Comparison of ENCODE assay signal across 1 cellular context in genomic region chr11:65504671-65505433, GRCh38.
TF ChIP-seq lines count a peak whose summit lies in the region.

No MANE protein-coding gene starts in this region.

TF ChIP-seq in GM12878, 131 proteins besides CTCF, POLR2A, EP300 and RAD21 (continues in another document):
- TF ChIP-seq NKRF (conservative IDR thresholded peaks at IDR 0.05) (no peak), FOS (IDR thresholded peaks at IDR 0.05; ENCODE audit: borderline replicate concordance, extremely low read depth, insufficient read length) (no peak), ASH2L (IDR thresholded peaks at IDR 0.05; ENCODE audit: borderline replicate concordance, low read depth) (no peak), ZNF274 (IDR thresholded peaks at IDR 0.05; ENCODE audit: insufficient read depth, insufficient read length) (no peak), IKZF2 (IDR thresholded peaks at IDR 0.05) (no peak), GABPA (IDR thresholded peaks at IDR 0.05; ENCODE audit: low read depth) (no peak), FOXK2 (IDR thresholded peaks at IDR 0.05) (no peak), NFIC (IDR thresholded peaks at IDR 0.05; ENCODE audit: low read depth, low read length) (peak; percentile 28; the same call in 1 of the 2 replicates), KDM1A (IDR thresholded peaks at IDR 0.05; ENCODE audit: borderline replicate concordance) (no peak), CHD1 (IDR thresholded peaks at IDR 0.05; ENCODE audit: low read depth, low read length) (no peak; the same call in 1 of the 2 replicates), PML (IDR thresholded peaks at IDR 0.05; ENCODE audit: low read length) (peak; percentile 27; the same call in 1 of the 2 replicates), CBFB (IDR thresholded peaks at IDR 0.05; ENCODE audit: low read depth) (no peak), MXI1 (IDR thresholded peaks at IDR 0.05; ENCODE audit: low read depth, low read length) (peak; percentile 40; the same call in 1 of the 2 replicates), POU2F2 (IDR thresholded peaks at IDR 0.05; ENCODE audit: borderline replicate concordance, low read depth, low read length) (peak; percentile 71; the same call in 2 of the 3 replicates), POLR2AphosphoS2 (IDR thresholded peaks at IDR 0.05; ENCODE audit: low read depth, low read length) (peak; percentile 27; the same call in 1 of the 2 replicates), E2F4 (IDR thresholded peaks at IDR 0.05; ENCODE audit: low read depth, low read length) (no peak), ELK1 (IDR thresholded peaks at IDR 0.05; ENCODE audit: low read depth, low read length) (no peak), RUNX3 (IDR thresholded peaks at IDR 0.05; ENCODE audit: low read length) (no peak), HSF1 (IDR thresholded peaks at IDR 0.05; ENCODE audit: low read depth, low read length) (no peak), SRF (IDR thresholded peaks at IDR 0.05; ENCODE audit: low read depth in 2 of 2, low read length in 2 of 2) (no peak), USF2 (IDR thresholded peaks at IDR 0.05; ENCODE audit: borderline replicate concordance, low read depth, low read length) (no peak), ZNF217 (IDR thresholded peaks at IDR 0.05) (no peak), EZH2 (IDR thresholded peaks at IDR 0.05; ENCODE audit: borderline replicate concordance, control insufficient read depth, low read depth, low read length) (no peak), RAD51 (IDR thresholded peaks at IDR 0.05) (no peak), ZZZ3 (IDR thresholded peaks at IDR 0.05; ENCODE audit: control insufficient read depth, insufficient read length, low read depth) (no peak), MTA2 (IDR thresholded peaks at IDR 0.05; ENCODE audit: low read depth) (no peak), SKIL (IDR thresholded peaks at IDR 0.05; ENCODE audit: low read depth, poor library complexity, severe bottlenecking) (no peak), RELA (IDR thresholded peaks at IDR 0.05; ENCODE audit: borderline replicate concordance, partially characterized antibody) (no peak), HDAC6 (IDR thresholded peaks at IDR 0.05; ENCODE audit: unreplicated experiment) (no peak), NRF1 (conservative IDR thresholded peaks at IDR 0.05; ENCODE audit: low read depth, low read length) (no peak), CBX3 (IDR thresholded peaks at IDR 0.05; ENCODE audit: borderline replicate concordance, low read depth) (no peak), IRF4 (IDR thresholded peaks at IDR 0.05; ENCODE audit: low read depth, low read length) (no peak), ESRRA (IDR thresholded peaks at IDR 0.05; ENCODE audit: low read length) (no peak), ZSCAN29 (IDR thresholded peaks at IDR 0.05) (no peak), NFXL1 (IDR thresholded peaks at IDR 0.05; ENCODE audit: borderline replicate concordance) (no peak), SP1 (IDR thresholded peaks at IDR 0.05; ENCODE audit: low read depth, low read length) (no peak), ZNF207 (IDR thresholded peaks at IDR 0.05; ENCODE audit: borderline replicate concordance) (no peak), STAT3 (IDR thresholded peaks at IDR 0.05; ENCODE audit: low read depth, low read length) (no peak), RFX5 (IDR thresholded peaks at IDR 0.05; ENCODE audit: low read depth, low read length) (no peak), SMAD5 (IDR thresholded peaks at IDR 0.05; ENCODE audit: low read depth) (peak; percentile 60), EED (IDR thresholded peaks at IDR 0.05; ENCODE audit: low read depth) (no peak), ATF2 (IDR thresholded peaks at IDR 0.05; ENCODE audit: low read length) (no peak), YY1 (IDR thresholded peaks at IDR 0.05; ENCODE audit: low read depth, low read length) (0 out of 2 replicates have a peak, but pooled peaks have one; percentile 3), LARP7 (IDR thresholded peaks at IDR 0.05) (no peak; the same call in 1 of the 2 replicates), IKZF1 (conservative IDR thresholded peaks at IDR 0.05) (no peak), SREBF2 (IDR thresholded peaks at IDR 0.05; ENCODE audit: low read length) (no peak), FOXM1 (IDR thresholded peaks at IDR 0.05; ENCODE audit: low read depth, low read length) (peak; percentile 23), USF1 (IDR thresholded peaks at IDR 0.05; ENCODE audit: borderline replicate concordance, extremely low read length, insufficient read depth, low read depth, low read length) (no peak), IRF3 (IDR thresholded peaks at IDR 0.05) (no peak), SUZ12 (IDR thresholded peaks at IDR 0.05; ENCODE audit: unreplicated experiment) (no peak), MAX (IDR thresholded peaks at IDR 0.05; ENCODE audit: low read depth, low read length) (no peak), ZBTB40 (IDR thresholded peaks at IDR 0.05; ENCODE audit: borderline replicate concordance) (no peak)
